12 cellular contexts compared by ENCODE assay signal in the genomic region with DNA sequence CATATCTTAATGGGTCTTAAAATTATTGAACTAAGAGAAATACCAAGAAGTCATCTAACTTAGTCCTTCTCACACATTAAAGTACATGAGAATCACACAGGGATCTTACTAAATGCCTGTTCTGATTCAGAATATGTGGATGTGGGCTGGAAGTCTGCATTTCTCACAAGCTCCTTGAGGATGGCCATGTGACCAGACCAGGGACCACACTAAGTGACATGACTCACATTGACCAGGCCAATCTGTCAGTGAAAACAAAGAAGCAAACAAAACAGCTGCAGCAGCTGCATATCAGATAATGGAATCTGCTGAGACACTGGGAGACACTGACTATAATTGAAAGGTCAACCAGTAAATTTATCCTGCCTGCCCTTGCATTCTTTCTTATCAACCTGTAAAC.
DNase-seq lines count a peak whose midpoint lies in the region; ATAC-seq and TF ChIP-seq lines count a peak whose summit lies in the region.
"Had no signal": no experiment of that assay in that cellular context is flagged by ENCODE, and none has a peak within 500 bp of the region (broad histone marks: within the 10 kb centered on the region; RNA-seq: fewer than 3 reads in every experiment).

No MANE protein-coding gene starts in this region.

- TF ChIP-seq CTCF in fibroblast of the aortic adventitia (IDR thresholded peaks at IDR 0.05; ENCODE audit: insufficient read depth, low read length): no peak

- DNase-seq in GM04503 (ENCODE audit: low read depth) (peak; percentile 41), OCI-M1 (lab: John Stamatoyannopoulos, UW) (peak; percentile 23), fibroblast of the aortic adventitia (ENCODE audit: low read depth) (peak; percentile 62), retina (peak; percentile 8), hippocampal formation (lab: John Stamatoyannopoulos, UW) (no peak)
- DNase-seq in activated CD4-positive, alpha-beta T cell treated with anti-CD3 and anti-CD28 coated beads, Interleukin-2, amount 50 U/mL, for 4 hours: no peak
- DNase-seq: amniotic stem cell; CD8-positive, alpha-beta memory T cell; T-helper 17 cell; testis had no signal

- no peak for ATAC-seq in GM18498 (IDR thresholded peaks at IDR 0.05; ENCODE audit: unreplicated experiment)
- no peak for ATAC-seq in HG02840 (IDR thresholded peaks at IDR 0.05; ENCODE audit: low FRiP score, unreplicated experiment)
- ATAC-seq: T-helper 17 cell had no signal

- no peak overlapping the region for H3K4me3 ChIP-seq in fibroblast of the aortic adventitia (ENCODE audit: low read depth, low read length)
- H3K4me3 ChIP-seq: testis had no signal

Comparison
In these comparisons a context has a peak if more than half of its experiments do, and no peak if none do; other contexts are left out.
1. DNase-seq: peak in GM04503 (single experiment), OCI-M1 (single experiment), fibroblast of the aortic adventitia (single experiment) and retina (single experiment); none in hippocampal formation (0 of 2) and activated CD4-positive, alpha-beta T cell treated with anti-CD3 and anti-CD28 coated beads, Interleukin-2, amount 50 U/mL, for 4 hours (0 of 2).